26 cellular contexts compared by ENCODE assay signal in the genomic region with DNA sequence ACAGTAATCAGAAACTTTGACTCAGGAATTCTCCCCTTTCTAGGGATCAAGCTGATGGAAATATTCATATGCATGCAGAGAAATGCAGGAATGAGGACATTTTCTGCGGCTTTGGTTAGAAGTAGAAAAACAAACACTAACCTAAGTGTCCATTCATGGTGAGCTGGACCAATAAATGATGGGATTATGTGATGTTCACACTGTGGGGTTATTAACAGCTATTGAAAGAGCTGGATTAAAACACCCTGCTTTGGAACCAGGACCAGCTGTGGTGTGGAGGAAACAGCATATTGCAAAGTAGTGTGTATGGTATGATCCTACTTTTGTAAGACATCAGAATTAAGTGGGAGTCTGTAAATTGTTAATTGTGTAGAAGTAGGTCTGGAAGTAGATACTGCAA.
"Had no signal": no experiment of that assay in that cellular context is flagged by ENCODE, and none has a peak within 500 bp of the region (broad histone marks: within the 10 kb centered on the region; RNA-seq: fewer than 3 reads in every experiment).

No MANE protein-coding gene starts in this region.

- ATAC-seq: esophagus mucosa; foreskin keratinocyte; gastroesophageal sphincter; heart right ventricle; left colon; left ventricle myocardium superior; lower lobe of right lung; natural killer cell; right lobe of liver; stimulated activated naive B cell treated with anti-CD40 and anti-IgM and Interleukin-4, amounts not matched to agents 10 μg/mL and 1 μg/mL and 100 μg/mL, for 72 hours; upper lobe of right lung had no signal

- H3K4me3 ChIP-seq: colonic mucosa, gastroesophageal sphincter, heart right ventricle, lower lobe of right lung, right lobe of liver, suprapubic skin, transverse colon, upper lobe of right lung, uterus had no signal

- H3K36me3 ChIP-seq: colonic mucosa, gastroesophageal sphincter, heart right ventricle, lower lobe of right lung, neutrophil, right lobe of liver, suprapubic skin, transverse colon, upper lobe of right lung, uterus had no signal

- H3K9me3 ChIP-seq: colonic mucosa, neutrophil, right lobe of liver, suprapubic skin, upper lobe of right lung, uterus had no signal

- H3K79me2 ChIP-seq: parathyroid adenoma had no signal

- H3K27ac ChIP-seq: colonic mucosa, epithelial cell of prostate, foreskin keratinocyte, gastroesophageal sphincter, heart right ventricle, lower lobe of right lung, neutrophil, parathyroid adenoma, right lobe of liver, suprapubic skin, transverse colon, upper lobe of right lung, uterus had no signal

- H3K4me1 ChIP-seq: colonic mucosa, foreskin keratinocyte, gastroesophageal sphincter, heart right ventricle, lower lobe of right lung, parathyroid adenoma, right lobe of liver, suprapubic skin, transverse colon, upper lobe of right lung, uterus had no signal

- H2AFZ ChIP-seq: parathyroid adenoma had no signal

- H3K9ac ChIP-seq: parathyroid adenoma had no signal

- DNase-seq: colonic mucosa; effector CD8-positive, alpha-beta T cell; endodermal cell; foreskin keratinocyte; heart right ventricle; hypothalamus; immature natural killer cell; kidney glomerular epithelial cell; left colon; left ventricle myocardium superior; lower lobe of right lung; natural killer cell; right lobe of liver; small intestine; stimulated activated CD4-positive, alpha-beta T cell treated with anti-CD3 and anti-CD28 coated beads, Interleukin-15, amount 100 ng/mL, for 24 hours; stimulated activated CD4-positive, alpha-beta T cell treated with anti-CD3 and anti-CD28 coated beads, Interleukin-2, amount 100 ng/mL, for 48 hours; stimulated activated naive B cell treated with anti-CD40 and anti-IgM and Interleukin-4, amounts not matched to agents 10 μg/mL and 1 μg/mL and 100 μg/mL, for 72 hours; transverse colon; upper lobe of right lung; uterus had no signal

- H3K27me3 ChIP-seq: colonic mucosa, neutrophil, right lobe of liver, transverse colon, uterus had no signal
